Comparison of ENCODE assay signal across 24 cellular contexts in genomic region chr7:122299624-122299934, GRCh38.
DNase-seq lines count a peak whose midpoint lies in the region.
"Had no signal": no experiment of that assay in that cellular context is flagged by ENCODE, and none has a peak within 500 bp of the region (broad histone marks: within the 10 kb centered on the region; RNA-seq: fewer than 3 reads in every experiment).

No MANE protein-coding gene starts in this region.

- H3K4me1 ChIP-seq in HUES48 (ENCODE audit: control insufficient read depth, insufficient read depth, low read length) (peaks cover 28% of the 10 kb centered on the region), duodenal mucosa (ENCODE audit: control insufficient read depth in 1 of 2, insufficient read depth in 2 of 2, low read length in 2 of 2) (peaks cover 8 to 18% of the 10 kb centered on the region in 2 donors), rectal smooth muscle tissue (ENCODE audit: control insufficient read depth, insufficient read depth, low read length) (no peaks in the 10 kb centered on the region)
- H3K4me1 ChIP-seq: prostate gland had no signal

- H3K36me3 ChIP-seq in HUES48 (ENCODE audit: control insufficient read depth, insufficient read depth, low read length) (no peaks in the 10 kb centered on the region), duodenal mucosa (ENCODE audit: control insufficient read depth in 1 of 2, insufficient read depth in 2 of 2, low read length in 2 of 2) (no peaks in the 10 kb centered on the region), rectal smooth muscle tissue (ENCODE audit: control insufficient read depth, insufficient read depth, low read length) (no peaks in the 10 kb centered on the region)
- H3K36me3 ChIP-seq: gastrocnemius medialis, prostate gland had no signal

- DNase-seq in iPS-NIHi7 (ENCODE audit: extremely low spot score) (peak; percentile 58), NCI-H748 (lab: John Stamatoyannopoulos, UW; ENCODE audit: unreplicated experiment) (no peak), HPDE6-E6E7 (ENCODE audit: extremely low spot score) (no peak)
- DNase-seq in activated CD8-positive, alpha-beta memory T cell treated with anti-CD3 and anti-CD28 coated beads, Interleukin-2, amount 50 U/mL, for 48 hours = no peak
- DNase-seq in activated effector memory CD4-positive, alpha-beta T cell treated with anti-CD3 and anti-CD28 coated beads, Interleukin-2, amount 50 U/mL, for 16 hours = no peak
- DNase-seq: activated CD4-positive, CD25-positive, alpha-beta regulatory T cell treated with anti-CD3 and anti-CD28 coated beads, Interleukin-2, amount 50 U/mL, for 72 hours; activated naive CD8-positive, alpha-beta T cell treated with anti-CD3 and anti-CD28 coated beads, Interleukin-2, amount 10 ng/mL, durations not matched to agents 7 days and 5 days; CD4-positive, CD25-positive, alpha-beta regulatory T cell; dermis blood vessel endothelial cell; DMS 273 treated with DMSO at 0.1 percent for 48 hours; gastrocnemius medialis; KG1; naive B cell; NCI-H1048; NCI-H2029 treated with DMSO at 0.1 percent for 48 hours; NCI-H446 treated with DMSO at 0.1 percent for 48 hours; T1000 had no signal

- H3K27me3 ChIP-seq in HUES48 (ENCODE audit: control insufficient read depth, insufficient read depth, low read length) = peaks cover 79% of the 10 kb centered on the region
- peaks cover 60 to 84% of the 10 kb centered on the region in 2 donors for H3K27me3 ChIP-seq in duodenal mucosa (ENCODE audit: control insufficient read depth in 1 of 2, insufficient read depth in 2 of 2, low read length in 2 of 2)
- H3K27me3 ChIP-seq in rectal smooth muscle tissue (ENCODE audit: control insufficient read depth, insufficient read depth, low read length) = peaks cover 39% of the 10 kb centered on the region

- peak overlapping the region; percentile 81 for H3K4me3 ChIP-seq in HUES48 (ENCODE audit: low read depth, low read length)
- H3K4me3 ChIP-seq in duodenal mucosa (ENCODE audit: low read depth in 1 of 2, low read length in 2 of 2) = peak overlapping the region; percentile 23 to 40
- H3K4me3 ChIP-seq in rectal smooth muscle tissue (ENCODE audit: low read length) = peak overlapping the region; percentile 38
- H3K4me3 ChIP-seq: lung, prostate gland had no signal

- H3K27ac ChIP-seq in HUES48 (ENCODE audit: low read depth, low read length) (no peak overlapping the region), duodenal mucosa (ENCODE audit: low read depth, low read length) (no peak overlapping the region), rectal smooth muscle tissue (ENCODE audit: low read depth, low read length) (no peak overlapping the region)
- H3K27ac ChIP-seq: gastrocnemius medialis, HL-60, prostate gland, RWPE1 had no signal

- H3K9ac ChIP-seq in HUES48 (ENCODE audit: low read depth, low read length) = no peak overlapping the region; the same call in 1 of the 2 replicates
- H3K9ac ChIP-seq in duodenal mucosa (ENCODE audit: low read depth in 1 of 2, low read length in 2 of 2) = no peak overlapping the region
- H3K9ac ChIP-seq in rectal smooth muscle tissue (ENCODE audit: low read length) = no peak overlapping the region

- no peaks in the 10 kb centered on the region for H3K9me3 ChIP-seq in HUES48 (ENCODE audit: control insufficient read depth, insufficient read depth, low read length)
- H3K9me3 ChIP-seq in duodenal mucosa (ENCODE audit: control insufficient read depth in 1 of 2, low read length in 2 of 2) = no peaks in the 10 kb centered on the region
- H3K9me3 ChIP-seq: gastrocnemius medialis, prostate gland had no signal
